3 cellular contexts compared by ENCODE assay signal in genomic region chr19:14452303-14452702, GRCh38. TPM values are rescaled to one million over a fixed set of nuclear protein-coding genes. Genes with fewer than 3 reads are reported as not detected.
"Had no signal": no experiment of that assay in that cellular context is flagged by ENCODE, and none has a peak within 500 bp of the region (broad histone marks: within the 10 kb centered on the region; RNA-seq: fewer than 3 reads in every experiment).

No MANE protein-coding gene starts in this region.

RNA-seq across cellular contexts. Expression of gene PTGER1, which starts 22.9 kb away (rescaled TPM):
- total RNA-seq: activated naive CD4-positive, alpha-beta T cell treated with anti-CD3 and anti-CD28 coated beads for 36 hours; cardiac septum had no signal
- polyA plus RNA-seq: aorta had no signal
